In genomic region chr17:77704048-77704815, GRCh38 we compare ENCODE assay signal across 14 cellular contexts.
DNase-seq lines count a peak whose midpoint lies in the region; ATAC-seq lines count a peak whose summit lies in the region.
"Had no signal": no experiment of that assay in that cellular context is flagged by ENCODE, and none has a peak within 500 bp of the region (broad histone marks: within the 10 kb centered on the region; RNA-seq: fewer than 3 reads in every experiment).

No MANE protein-coding gene starts in this region.

- in situ Hi-C loops in Caki2 (cut with HindIII; ENCODE audit: low pct_unique_long_range_greater_than_20kb, low sequenced_read_pairs), result no loop called here
- in situ Hi-C loops in G401 (cut with HindIII; ENCODE audit: low sequenced_read_pairs), result no loop called here

- peak; percentile 26 for DNase-seq in activated CD8-positive, alpha-beta memory T cell treated with anti-CD3 and anti-CD28 coated beads for 24 hours
- DNase-seq in activated CD8-positive, alpha-beta memory T cell treated with anti-CD3 and anti-CD28 coated beads, Interleukin-2, amount 50 U/mL, for 4 hours, result no peak
- DNase-seq in Caki2 (ENCODE audit: low read depth), result peak; percentile 1
- DNase-seq in ecto neural progenitor cell (ENCODE audit: low spot score), result peak; percentile 32
- peak; percentile 53 for DNase-seq in mesenteric fat pad (ENCODE audit: low spot score)
- DNase-seq in G401 (ENCODE audit: low spot score), result no peak
- no peak for DNase-seq in T-cell
- DNase-seq: AML-193; Calu3; CD8-positive, alpha-beta memory T cell; DMS 273 treated with DMSO at 0.1 percent for 48 hours; GM23248 had no signal

- H3K27ac Mint-ChIP-seq in activated T-helper 17 cell treated with anti-CD3 and anti-CD28 coated beads, Interleukin-2, amount 50 U/mL, for 72 hours, result no peak overlapping the region
- H3K27ac Mint-ChIP-seq in T-cell, result no peak overlapping the region

- no peaks in the 10 kb centered on the region for H3K36me3 Mint-ChIP-seq in activated T-helper 17 cell treated with anti-CD3 and anti-CD28 coated beads, Interleukin-2, amount 50 U/mL, for 72 hours (ENCODE audit: low read depth)
- peaks cover 12% of the 10 kb centered on the region for H3K36me3 Mint-ChIP-seq in T-cell

- H3K9me3 Mint-ChIP-seq in activated T-helper 17 cell treated with anti-CD3 and anti-CD28 coated beads, Interleukin-2, amount 50 U/mL, for 72 hours, result peaks cover 12% of the 10 kb centered on the region
- peaks cover 12 to 36% (median 30%) of the 10 kb centered on the region in 3 donors for H3K9me3 Mint-ChIP-seq in T-cell

- CTCF ChIA-PET in T-cell (lab: Charles Lee), result no interaction called here

- POLR2A ChIA-PET in T-cell (lab: Charles Lee), result no interaction called here

- ATAC-seq in activated T-helper 17 cell treated with anti-CD3 and anti-CD28 coated beads, Interleukin-2, amount 50 U/mL, for 72 hours (replicated peaks), result no peak
- no peak for ATAC-seq in T-cell (replicated peaks in 1 of 4)
- ATAC-seq: GM12878 had no signal

- H3K4me3 Mint-ChIP-seq in activated T-helper 17 cell treated with anti-CD3 and anti-CD28 coated beads, Interleukin-2, amount 50 U/mL, for 72 hours, result no peak overlapping the region
- no peak overlapping the region for H3K4me3 Mint-ChIP-seq in T-cell
- H3K4me3 Mint-ChIP-seq: CD8-positive, alpha-beta memory T cell had no signal

- H3K4me1 Mint-ChIP-seq in activated T-helper 17 cell treated with anti-CD3 and anti-CD28 coated beads, Interleukin-2, amount 50 U/mL, for 72 hours, result no peaks in the 10 kb centered on the region
- no peaks in the 10 kb centered on the region for H3K4me1 Mint-ChIP-seq in T-cell

- no peaks in the 10 kb centered on the region for H3K27me3 Mint-ChIP-seq in activated T-helper 17 cell treated with anti-CD3 and anti-CD28 coated beads, Interleukin-2, amount 50 U/mL, for 72 hours
- H3K27me3 Mint-ChIP-seq in T-cell, result peaks cover 0 to 4% of the 10 kb centered on the region in 2 donors

Comparison
In these comparisons a context has a peak if more than half of its experiments do, and no peak if none do; other contexts are left out.
1. DNase-seq: peak in activated CD8-positive, alpha-beta memory T cell treated with anti-CD3 and anti-CD28 coated beads for 24 hours (single experiment), Caki2 (single experiment), ecto neural progenitor cell (single experiment) and mesenteric fat pad (single experiment); none in activated CD8-positive, alpha-beta memory T cell treated with anti-CD3 and anti-CD28 coated beads, Interleukin-2, amount 50 U/mL, for 4 hours (single experiment), G401 (single experiment) and T-cell (0 of 34).